Comparison of ENCODE assay signal across 18 cellular contexts in genomic region chrX:11040405-11040804, GRCh38.
DNase-seq lines count a peak whose midpoint lies in the region; ATAC-seq, FAIRE-seq and TF ChIP-seq lines count a peak whose summit lies in the region.
"Had no signal": no experiment of that assay in that cellular context is flagged by ENCODE, and none has a peak within 500 bp of the region (broad histone marks: within the 10 kb centered on the region; RNA-seq: fewer than 3 reads in every experiment).

No MANE protein-coding gene starts in this region.

- DNase-seq in HepG2 (ENCODE audit: low spot score) (no peak), right lobe of liver (no peak), fibroblast of pulmonary artery (ENCODE audit: low read depth) (no peak), neuronal stem cell (ENCODE audit: low spot score) (no peak)
- no peak for DNase-seq in activated CD4-positive, alpha-beta T cell treated with anti-CD3 and anti-CD28 coated beads for 1 hour
- DNase-seq: CD4-positive, alpha-beta T cell; DMS79 treated with DMSO at 0.1 percent for 48 hours; H7; Karpas-422; NCI-H2029; NCI-H524 had no signal

- H3K36me3 ChIP-seq in HepG2 (replicated peaks in 1 of 2; ENCODE audit: control insufficient read depth in 1 of 2, insufficient read depth in 2 of 2, low read length in 2 of 2), result no peaks in the 10 kb centered on the region
- no peaks in the 10 kb centered on the region for H3K36me3 ChIP-seq in right lobe of liver
- H3K36me3 ChIP-seq in neuronal stem cell (replicated peaks in 1 of 2; ENCODE audit: control insufficient read depth in 2 of 2, insufficient read depth in 2 of 2, low read length in 2 of 2), result no peaks in the 10 kb centered on the region
- H3K36me3 ChIP-seq: SJSA1 had no signal

- no peaks in the 10 kb centered on the region for H3K9me3 ChIP-seq in HepG2 (ENCODE audit: low read length)
- H3K9me3 ChIP-seq in right lobe of liver, result peaks cover 0 to 2% (median 0%) of the 10 kb centered on the region in 4 donors
- H3K9me3 ChIP-seq in neuronal stem cell (replicated peaks in 1 of 2; ENCODE audit: control insufficient read depth in 2 of 2, insufficient read depth in 1 of 2, low read depth in 1 of 2, low read length in 2 of 2), result no peaks in the 10 kb centered on the region
- H3K9me3 ChIP-seq: SJSA1 had no signal

- CTCF ChIA-PET in HepG2 (lab: Yijun Ruan, JAX; ENCODE audit: low intra/inter-chr PET ratio, low total read pairs), result no interaction called here

- H3K23ac ChIP-seq in neuronal stem cell (ENCODE audit: low read depth, low read length, poor library complexity), result no peak overlapping the region

- H2BK15ac ChIP-seq in neuronal stem cell (ENCODE audit: low read length), result no peak overlapping the region

- H4K20me1 ChIP-seq in HepG2 (ENCODE audit: insufficient read depth, low read length), result no peaks in the 10 kb centered on the region

- H2BK5ac ChIP-seq in neuronal stem cell (ENCODE audit: low read length), result no peak overlapping the region

- H3K4me3 ChIP-seq in HepG2 (replicated peaks in 1 of 3; ENCODE audit: insufficient read depth in 1 of 3, low read depth in 2 of 3, low read length in 3 of 3) (no peak overlapping the region), right lobe of liver (no peak overlapping the region), fibroblast of pulmonary artery (replicated peaks; ENCODE audit: low read depth, low read length) (no peak overlapping the region), neuronal stem cell (ENCODE audit: low read length in 2 of 2) (no peak overlapping the region)
- H3K4me3 ChIP-seq: SJSA1 had no signal

- H3K9ac ChIP-seq in HepG2 (ENCODE audit: insufficient read depth, low read depth, low read length), result no peak overlapping the region
- H3K9ac ChIP-seq in neuronal stem cell (ENCODE audit: low read depth, low read length, poor library complexity), result no peak overlapping the region

- no peak overlapping the region for H2AK5ac ChIP-seq in neuronal stem cell (ENCODE audit: low read depth, low read length)

- no peak overlapping the region for H4K91ac ChIP-seq in neuronal stem cell (ENCODE audit: low read depth, low read length, poor library complexity)

- ATAC-seq in HepG2 (no peak), right lobe of liver (no peak), GM18517 (IDR thresholded peaks at IDR 0.05; ENCODE audit: unreplicated experiment) (no peak), GM18907 (IDR thresholded peaks at IDR 0.05; ENCODE audit: unreplicated experiment) (no peak)

- H2BK12ac ChIP-seq in neuronal stem cell (ENCODE audit: low read length), result no peak overlapping the region

- no peak for TF ChIP-seq EP300 in HepG2 (IDR thresholded peaks at IDR 0.05; ENCODE audit: low read depth in 2 of 2, low read length in 2 of 2)
- TF ChIP-seq EP300 in HepG2 (CRISPR knock-in tag; IDR thresholded peaks at IDR 0.05; ENCODE audit: borderline replicate concordance), result no peak

- H3K4me2 ChIP-seq in HepG2 (ENCODE audit: low read depth, low read length) (no peak overlapping the region), neuronal stem cell (ENCODE audit: insufficient read depth, low read length, poor library complexity, severe bottlenecking) (no peak overlapping the region)

- TF ChIP-seq CTCF in HepG2 (CRISPR knock-in tag; IDR thresholded peaks at IDR 0.05) (0 out of 2 replicates have a peak, but pooled peaks have one; percentile 32), right lobe of liver (IDR thresholded peaks at IDR 0.05) (peak in 2 of 4 donors; percentile 10 to 14), VCaP (conservative IDR thresholded peaks at IDR 0.05) (peak; percentile 62), fibroblast of pulmonary artery (IDR thresholded peaks at IDR 0.05; ENCODE audit: low read length, missing control alignments) (peak; percentile 11)

- intact Hi-C loops in HepG2 (cut with micrococcal nuclease; ENCODE audit: unreplicated experiment), result no loop called here
- intact Hi-C loops in right lobe of liver (cut with DNase I), result no loop called here

- no peaks in the 10 kb centered on the region for H3K79me1 ChIP-seq in neuronal stem cell (ENCODE audit: low read depth, low read length)

- no peaks in the 10 kb centered on the region for H3K79me2 ChIP-seq in HepG2 (ENCODE audit: insufficient read depth, low read length)

- no peak overlapping the region for H3K18ac ChIP-seq in neuronal stem cell (ENCODE audit: low read length)

- H3K27ac ChIP-seq in HepG2 (ENCODE audit: extremely low read length, insufficient read depth, low read length), result no peak overlapping the region
- H3K27ac ChIP-seq in right lobe of liver, result no peak overlapping the region
- no peak overlapping the region for H3K27ac ChIP-seq in VCaP
- no peak overlapping the region for H3K27ac ChIP-seq in neuronal stem cell (replicated peaks; ENCODE audit: low read length)
- H3K27ac ChIP-seq: RWPE1, SJSA1 had no signal

- TF ChIP-seq POLR2A in HepG2 (IDR thresholded peaks at IDR 0.05; ENCODE audit: insufficient read depth in 1 of 2, low read depth in 2 of 2, low read length in 2 of 2) (no peak), right lobe of liver (IDR thresholded peaks at IDR 0.05) (no peak)

- FAIRE-seq in HepG2 (lab: Jason Lieb, UNC), result peak; percentile 51
- FAIRE-seq: D721Med, GM12892 had no signal

- no peak overlapping the region for H2BK120ac ChIP-seq in neuronal stem cell (ENCODE audit: low read depth, low read length)

- no peak for TF ChIP-seq RAD21 in HepG2 (CRISPR knock-in tag; IDR thresholded peaks at IDR 0.05)

- no peak overlapping the region for H4K8ac ChIP-seq in neuronal stem cell (ENCODE audit: low read depth, low read length)

- H3K4me1 ChIP-seq in HepG2 (ENCODE audit: insufficient read depth, low read length), result no peaks in the 10 kb centered on the region
- H3K4me1 ChIP-seq in right lobe of liver, result no peaks in the 10 kb centered on the region
- H3K4me1 ChIP-seq in neuronal stem cell (ENCODE audit: control insufficient read depth in 2 of 2, insufficient read depth in 1 of 2, low read depth in 1 of 2, low read length in 2 of 2), result no peaks in the 10 kb centered on the region
- H3K4me1 ChIP-seq: SJSA1 had no signal

- BruUV-seq in HepG2 (replicated peaks; lab: Mats Ljungman, UMichigan), result no TSS peak

- H3K27me3 ChIP-seq in HepG2 (ENCODE audit: control insufficient read depth in 1 of 2, insufficient read depth in 2 of 2, low read length in 2 of 2) (no peaks in the 10 kb centered on the region), right lobe of liver (no peaks in the 10 kb centered on the region), neuronal stem cell (ENCODE audit: control insufficient read depth in 3 of 3, insufficient read depth in 3 of 3, low read depth in 1 of 3, low read length in 3 of 3) (no peaks in the 10 kb centered on the region)
- H3K27me3 ChIP-seq: SJSA1 had no signal

- no CpG with 5 or more reads among the region's 1 CpG for WGBS in HepG2 (ENCODE audit: low lambda C conversion rate)
- WGBS in right lobe of liver (ENCODE audit: insufficient coverage, low coverage, low lambda C conversion rate, missing lambda C conversion rate), result 0% methylated on average over 1 of the region's 1 CpG
- no CpG with 5 or more reads among the region's 1 CpG for WGBS in neuronal stem cell (ENCODE audit: extremely low coverage in 2 of 2, insufficient read length in 2 of 2, insufficient replicate concordance in 1 of 2), 2 donors

- H2AFZ ChIP-seq in HepG2 (ENCODE audit: low read length), result no peak overlapping the region
- no peak overlapping the region for H2AFZ ChIP-seq in neuronal stem cell (ENCODE audit: low read length)

- H3K4ac ChIP-seq in neuronal stem cell (ENCODE audit: low read length), result no peak overlapping the region

- no peak overlapping the region for H3K14ac ChIP-seq in neuronal stem cell (ENCODE audit: low read length)

- in situ Hi-C loops in HepG2 (cut with HindIII; ENCODE audit: extremely low pct_ligation_motif_present, low pct_unique_long_range_greater_than_20kb), result no loop called here

- POLR2A ChIA-PET in HepG2 (lab: Yijun Ruan, JAX), result no interaction called here

TF ChIP-seq in HepG2, 621 proteins besides CTCF, POLR2A, EP300 and RAD21:
- TF ChIP-seq ZNF503 (CRISPR knock-in tag; IDR thresholded peaks at IDR 0.05) (no peak), ZNF253 (CRISPR knock-in tag; IDR thresholded peaks at IDR 0.05; ENCODE audit: borderline replicate concordance) (no peak), STAG1 (CRISPR knock-in tag; IDR thresholded peaks at IDR 0.05) (peak; percentile 34; the same call in 1 of the 2 replicates), MXI1 (IDR thresholded peaks at IDR 0.05; ENCODE audit: borderline replicate concordance, low read depth, low read length) (no peak), TBX2 (CRISPR knock-in tag; IDR thresholded peaks at IDR 0.05; ENCODE audit: borderline replicate concordance) (no peak), NAIF1 (CRISPR knock-in tag; IDR thresholded peaks at IDR 0.05; ENCODE audit: borderline replicate concordance) (no peak), NR2C2 (CRISPR knock-in tag; IDR thresholded peaks at IDR 0.05; ENCODE audit: borderline replicate concordance) (no peak)
